Comparison of ENCODE assay signal across 1 cellular context in genomic region chr2:74856004-74856578, GRCh38.
TF ChIP-seq lines count a peak whose summit lies in the region.

No MANE protein-coding gene starts in this region.

TF ChIP-seq in HepG2, 621 proteins besides CTCF, POLR2A, EP300 and RAD21 (continued from another document and continues in another):
- TF ChIP-seq ZNF274 (CRISPR knock-in tag; IDR thresholded peaks at IDR 0.05) (peak; percentile 44; the same call in 1 of the 2 replicates), ZNF839 (CRISPR knock-in tag; IDR thresholded peaks at IDR 0.05; ENCODE audit: borderline replicate concordance) (0 out of 2 replicates have a peak, but pooled peaks have one; percentile 51), BCL6 (CRISPR knock-in tag; IDR thresholded peaks at IDR 0.05) (peak; percentile 89), ZNF343 (CRISPR knock-in tag; IDR thresholded peaks at IDR 0.05) (no peak), ZNF703 (CRISPR knock-in tag; IDR thresholded peaks at IDR 0.05; ENCODE audit: borderline replicate concordance) (no peak; the same call in 1 of the 2 replicates), ZFP82 (CRISPR knock-in tag; IDR thresholded peaks at IDR 0.05; ENCODE audit: borderline replicate concordance) (no peak), ZNF136 (CRISPR knock-in tag; IDR thresholded peaks at IDR 0.05; ENCODE audit: low read depth) (0 out of 2 replicates have a peak, but pooled peaks have one; percentile 17), MAFK (conservative IDR thresholded peaks at IDR 0.05 in 1 of 2, IDR thresholded peaks at IDR 0.05 in 1 of 2; ENCODE audit: low read length in 2 of 2) (no peak), TCF7L2 (IDR thresholded peaks at IDR 0.05; ENCODE audit: low read depth, low read length) (peak; percentile 55), SETDB1 (CRISPR knock-in tag; IDR thresholded peaks at IDR 0.05; ENCODE audit: borderline replicate concordance) (no peak), ZNF264 (CRISPR knock-in tag; IDR thresholded peaks at IDR 0.05) (no peak), TEF (CRISPR knock-in tag; IDR thresholded peaks at IDR 0.05) (0 out of 2 replicates have a peak, but pooled peaks have one; percentile 11), ZNF407 (CRISPR knock-in tag; IDR thresholded peaks at IDR 0.05; ENCODE audit: not compliant biosample characterization) (no peak), DMAP1 (CRISPR knock-in tag; IDR thresholded peaks at IDR 0.05) (peak; percentile 52; the same call in 1 of the 2 replicates), U2AF1 (optimal IDR thresholded peaks at IDR 0.05; ENCODE audit: low read depth, low read length) (no peak), CBFB (CRISPR knock-in tag; IDR thresholded peaks at IDR 0.05) (peak; percentile 69), ONECUT2 (CRISPR knock-in tag; IDR thresholded peaks at IDR 0.05) (peak; percentile 58; the same call in 1 of the 2 replicates), ZNF160 (CRISPR knock-in tag; IDR thresholded peaks at IDR 0.05) (no peak), CREB1 (IDR thresholded peaks at IDR 0.05) (no peak), CREB1 (CRISPR knock-in tag; IDR thresholded peaks at IDR 0.05) (0 out of 2 replicates have a peak, but pooled peaks have one; percentile 53), LCORL (IDR thresholded peaks at IDR 0.05) (no peak), LCORL (CRISPR knock-in tag; IDR thresholded peaks at IDR 0.05) (peak; percentile 57; the same call in 1 of the 2 replicates), NR2F6 (IDR thresholded peaks at IDR 0.05) (peak; percentile 90), NR2F6 (CRISPR knock-in tag; IDR thresholded peaks at IDR 0.05) (peak; percentile 89), WIZ (CRISPR knock-in tag; IDR thresholded peaks at IDR 0.05) (no peak), BCLAF1 (IDR thresholded peaks at IDR 0.05) (no peak), KDM4B (CRISPR knock-in tag; IDR thresholded peaks at IDR 0.05) (no peak), DBP (CRISPR knock-in tag; IDR thresholded peaks at IDR 0.05; ENCODE audit: not compliant biosample characterization) (no peak), ZNF782 (CRISPR knock-in tag; IDR thresholded peaks at IDR 0.05; ENCODE audit: borderline replicate concordance) (no peak), MBD4 (IDR thresholded peaks at IDR 0.05; ENCODE audit: borderline replicate concordance, low read length) (0 out of 2 replicates have a peak, but pooled peaks have one; percentile 21), RFXAP (CRISPR knock-in tag; IDR thresholded peaks at IDR 0.05; ENCODE audit: borderline replicate concordance) (0 out of 2 replicates have a peak, but pooled peaks have one; percentile 47), SIX1 (CRISPR knock-in tag; IDR thresholded peaks at IDR 0.05; ENCODE audit: borderline replicate concordance) (0 out of 2 replicates have a peak, but pooled peaks have one; percentile 15), NONO (IDR thresholded peaks at IDR 0.05) (no peak), NONO (CRISPR knock-in tag; conservative IDR thresholded peaks at IDR 0.05) (peak; percentile 71), ZBTB42 (CRISPR knock-in tag; IDR thresholded peaks at IDR 0.05) (no peak), SMARCE1 (IDR thresholded peaks at IDR 0.05; ENCODE audit: borderline replicate concordance) (no peak)
- TF ChIP-seq, protein P1, sequence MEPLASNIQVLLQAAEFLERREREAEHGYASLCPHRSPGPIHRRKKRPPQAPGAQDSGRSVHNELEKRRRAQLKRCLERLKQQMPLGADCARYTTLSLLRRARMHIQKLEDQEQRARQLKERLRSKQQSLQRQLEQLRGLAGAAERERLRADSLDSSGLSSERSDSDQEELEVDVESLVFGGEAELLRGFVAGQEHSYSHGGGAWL (CRISPR knock-in tag; IDR thresholded peaks at IDR 0.05): peak; percentile 81
- TF ChIP-seq, protein P2, sequence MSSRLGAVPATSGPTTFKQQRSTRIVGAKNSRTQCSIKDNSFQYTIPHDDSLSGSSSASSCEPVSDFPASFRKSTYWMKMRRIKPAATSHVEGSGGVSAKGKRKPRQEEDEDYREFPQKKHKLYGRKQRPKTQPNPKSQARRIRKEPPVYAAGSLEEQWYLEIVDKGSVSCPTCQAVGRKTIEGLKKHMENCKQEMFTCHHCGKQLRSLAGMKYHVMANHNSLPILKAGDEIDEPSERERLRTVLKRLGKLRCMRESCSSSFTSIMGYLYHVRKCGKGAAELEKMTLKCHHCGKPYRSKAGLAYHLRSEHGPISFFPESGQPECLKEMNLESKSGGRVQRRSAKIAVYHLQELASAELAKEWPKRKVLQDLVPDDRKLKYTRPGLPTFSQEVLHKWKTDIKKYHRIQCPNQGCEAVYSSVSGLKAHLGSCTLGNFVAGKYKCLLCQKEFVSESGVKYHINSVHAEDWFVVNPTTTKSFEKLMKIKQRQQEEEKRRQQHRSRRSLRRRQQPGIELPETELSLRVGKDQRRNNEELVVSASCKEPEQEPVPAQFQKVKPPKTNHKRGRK (CRISPR knock-in tag; IDR thresholded peaks at IDR 0.05): no peak
- TF ChIP-seq, protein P3, sequence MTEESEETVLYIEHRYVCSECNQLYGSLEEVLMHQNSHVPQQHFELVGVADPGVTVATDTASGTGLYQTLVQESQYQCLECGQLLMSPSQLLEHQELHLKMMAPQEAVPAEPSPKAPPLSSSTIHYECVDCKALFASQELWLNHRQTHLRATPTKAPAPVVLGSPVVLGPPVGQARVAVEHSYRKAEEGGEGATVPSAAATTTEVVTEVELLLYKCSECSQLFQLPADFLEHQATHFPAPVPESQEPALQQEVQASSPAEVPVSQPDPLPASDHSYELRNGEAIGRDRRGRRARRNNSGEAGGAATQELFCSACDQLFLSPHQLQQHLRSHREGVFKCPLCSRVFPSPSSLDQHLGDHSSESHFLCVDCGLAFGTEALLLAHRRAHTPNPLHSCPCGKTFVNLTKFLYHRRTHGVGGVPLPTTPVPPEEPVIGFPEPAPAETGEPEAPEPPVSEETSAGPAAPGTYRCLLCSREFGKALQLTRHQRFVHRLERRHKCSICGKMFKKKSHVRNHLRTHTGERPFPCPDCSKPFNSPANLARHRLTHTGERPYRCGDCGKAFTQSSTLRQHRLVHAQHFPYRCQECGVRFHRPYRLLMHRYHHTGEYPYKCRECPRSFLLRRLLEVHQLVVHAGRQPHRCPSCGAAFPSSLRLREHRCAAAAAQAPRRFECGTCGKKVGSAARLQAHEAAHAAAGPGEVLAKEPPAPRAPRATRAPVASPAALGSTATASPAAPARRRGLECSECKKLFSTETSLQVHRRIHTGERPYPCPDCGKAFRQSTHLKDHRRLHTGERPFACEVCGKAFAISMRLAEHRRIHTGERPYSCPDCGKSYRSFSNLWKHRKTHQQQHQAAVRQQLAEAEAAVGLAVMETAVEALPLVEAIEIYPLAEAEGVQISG (CRISPR knock-in tag; IDR thresholded peaks at IDR 0.05): peak; percentile 49
- TF ChIP-seq, protein P4, sequence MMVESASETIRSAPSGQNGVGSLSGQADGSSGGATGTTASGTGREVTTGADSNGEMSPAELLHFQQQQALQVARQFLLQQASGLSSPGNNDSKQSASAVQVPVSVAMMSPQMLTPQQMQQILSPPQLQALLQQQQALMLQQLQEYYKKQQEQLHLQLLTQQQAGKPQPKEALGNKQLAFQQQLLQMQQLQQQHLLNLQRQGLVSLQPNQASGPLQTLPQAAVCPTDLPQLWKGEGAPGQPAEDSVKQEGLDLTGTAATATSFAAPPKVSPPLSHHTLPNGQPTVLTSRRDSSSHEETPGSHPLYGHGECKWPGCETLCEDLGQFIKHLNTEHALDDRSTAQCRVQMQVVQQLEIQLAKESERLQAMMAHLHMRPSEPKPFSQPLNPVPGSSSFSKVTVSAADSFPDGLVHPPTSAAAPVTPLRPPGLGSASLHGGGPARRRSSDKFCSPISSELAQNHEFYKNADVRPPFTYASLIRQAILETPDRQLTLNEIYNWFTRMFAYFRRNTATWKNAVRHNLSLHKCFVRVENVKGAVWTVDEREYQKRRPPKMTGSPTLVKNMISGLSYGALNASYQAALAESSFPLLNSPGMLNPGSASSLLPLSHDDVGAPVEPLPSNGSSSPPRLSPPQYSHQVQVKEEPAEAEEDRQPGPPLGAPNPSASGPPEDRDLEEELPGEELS (CRISPR knock-in tag; IDR thresholded peaks at IDR 0.05): peak; percentile 91
- TF ChIP-seq, protein P5, sequence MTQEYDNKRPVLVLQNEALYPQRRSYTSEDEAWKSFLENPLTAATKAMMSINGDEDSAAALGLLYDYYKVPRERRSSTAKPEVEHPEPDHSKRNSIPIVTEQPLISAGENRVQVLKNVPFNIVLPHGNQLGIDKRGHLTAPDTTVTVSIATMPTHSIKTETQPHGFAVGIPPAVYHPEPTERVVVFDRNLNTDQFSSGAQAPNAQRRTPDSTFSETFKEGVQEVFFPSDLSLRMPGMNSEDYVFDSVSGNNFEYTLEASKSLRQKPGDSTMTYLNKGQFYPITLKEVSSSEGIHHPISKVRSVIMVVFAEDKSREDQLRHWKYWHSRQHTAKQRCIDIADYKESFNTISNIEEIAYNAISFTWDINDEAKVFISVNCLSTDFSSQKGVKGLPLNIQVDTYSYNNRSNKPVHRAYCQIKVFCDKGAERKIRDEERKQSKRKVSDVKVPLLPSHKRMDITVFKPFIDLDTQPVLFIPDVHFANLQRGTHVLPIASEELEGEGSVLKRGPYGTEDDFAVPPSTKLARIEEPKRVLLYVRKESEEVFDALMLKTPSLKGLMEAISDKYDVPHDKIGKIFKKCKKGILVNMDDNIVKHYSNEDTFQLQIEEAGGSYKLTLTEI (CRISPR knock-in tag; conservative IDR thresholded peaks at IDR 0.05): no peak
